Comparison of ENCODE assay signal across 11 cellular contexts in genomic region chr2:109217362-109218086, GRCh38.
DNase-seq lines count a peak whose midpoint lies in the region; ATAC-seq and TF ChIP-seq lines count a peak whose summit lies in the region.
"Had no signal": no experiment of that assay in that cellular context is flagged by ENCODE, and none has a peak within 500 bp of the region (broad histone marks: within the 10 kb centered on the region; RNA-seq: fewer than 3 reads in every experiment).

No MANE protein-coding gene starts in this region.

- H3K79me1 ChIP-seq in mesenchymal stem cell (replicated peaks; ENCODE audit: low read length, poor library complexity, severe bottlenecking) (peaks cover 34% of the 10 kb centered on the region), neuronal stem cell (ENCODE audit: low read depth, low read length) (no peaks in the 10 kb centered on the region)

- no peak for ATAC-seq in HG03139 (IDR thresholded peaks at IDR 0.05; ENCODE audit: unreplicated experiment)

- H3K18ac ChIP-seq in mesenchymal stem cell (ENCODE audit: low read depth in 1 of 2, low read length in 2 of 2) (peak overlapping the region; percentile 25 to 93), neuronal stem cell (ENCODE audit: low read length) (no peak overlapping the region)

- H3K9ac ChIP-seq in mesenchymal stem cell (ENCODE audit: low read length) (no peak overlapping the region), neuronal stem cell (ENCODE audit: low read depth, low read length, poor library complexity) (no peak overlapping the region)

- H3K23ac ChIP-seq in mesenchymal stem cell (ENCODE audit: low read length in 2 of 2) (no peak overlapping the region), neuronal stem cell (ENCODE audit: low read depth, low read length, poor library complexity) (no peak overlapping the region)

- H3K27ac ChIP-seq in mesenchymal stem cell (ENCODE audit: low read length, poor library complexity, severe bottlenecking), result no peak overlapping the region
- H3K27ac ChIP-seq in neuronal stem cell (replicated peaks; ENCODE audit: low read length), result no peak overlapping the region

- H2AK5ac ChIP-seq in mesenchymal stem cell (ENCODE audit: low read length, severe bottlenecking), result no peak overlapping the region
- H2AK5ac ChIP-seq in neuronal stem cell (ENCODE audit: low read depth, low read length), result no peak overlapping the region

- H3K4me2 ChIP-seq in mesenchymal stem cell (ENCODE audit: low read length, poor library complexity, severe bottlenecking) (no peak overlapping the region), neuronal stem cell (ENCODE audit: insufficient read depth, low read length, poor library complexity, severe bottlenecking) (no peak overlapping the region)

- peaks cover 16% of the 10 kb centered on the region for H3K4me1 ChIP-seq in mesenchymal stem cell (ENCODE audit: control insufficient read depth, insufficient read depth, low read depth, low read length)
- H3K4me1 ChIP-seq in neuronal stem cell (ENCODE audit: control insufficient read depth in 2 of 2, insufficient read depth in 1 of 2, low read depth in 1 of 2, low read length in 2 of 2), result no peaks in the 10 kb centered on the region

- H4K91ac ChIP-seq in mesenchymal stem cell (ENCODE audit: low read length) (peak overlapping the region; percentile 92), neuronal stem cell (ENCODE audit: low read depth, low read length, poor library complexity) (no peak overlapping the region)

- H3K27me3 ChIP-seq in mesenchymal stem cell (ENCODE audit: control insufficient read depth in 1 of 2, insufficient read depth in 1 of 2, low read length in 2 of 2), result peaks cover 3 to 20% of the 10 kb centered on the region in 2 experiments
- H3K27me3 ChIP-seq in neuronal stem cell (ENCODE audit: control insufficient read depth in 3 of 3, insufficient read depth in 3 of 3, low read depth in 1 of 3, low read length in 3 of 3), result no peaks in the 10 kb centered on the region

- peak overlapping the region; percentile 2 to 24 for H2BK12ac ChIP-seq in mesenchymal stem cell (ENCODE audit: low read length in 2 of 2)
- no peak overlapping the region for H2BK12ac ChIP-seq in neuronal stem cell (ENCODE audit: low read length)

- 56% methylated on average over 9 of the region's 12 CpGs for WGBS in mesenchymal stem cell
- no CpG with 5 or more reads among the region's 12 CpGs for WGBS in neuronal stem cell (ENCODE audit: extremely low coverage in 2 of 2, insufficient read length in 2 of 2, insufficient replicate concordance in 1 of 2), 2 donors

- H2BK120ac ChIP-seq in mesenchymal stem cell (ENCODE audit: low read depth, low read length) (peak overlapping the region; percentile 20), neuronal stem cell (ENCODE audit: low read depth, low read length) (no peak overlapping the region)

- peaks cover 3% of the 10 kb centered on the region for H3K9me3 ChIP-seq in mesenchymal stem cell (ENCODE audit: control insufficient read depth, low read length)
- H3K9me3 ChIP-seq in neuronal stem cell (replicated peaks in 1 of 2; ENCODE audit: control insufficient read depth in 2 of 2, insufficient read depth in 1 of 2, low read depth in 1 of 2, low read length in 2 of 2), result peaks cover 0 to 1% of the 10 kb centered on the region in 2 donors

- H3K14ac ChIP-seq in mesenchymal stem cell (ENCODE audit: low read length in 2 of 2) (no peak overlapping the region), neuronal stem cell (ENCODE audit: low read length) (no peak overlapping the region)

- in situ Hi-C loops in astrocyte of the spinal cord (cut with HindIII; ENCODE audit: low sequenced_read_pairs), result no loop called here

- no peak overlapping the region for H2BK5ac ChIP-seq in mesenchymal stem cell (ENCODE audit: low read depth, low read length, poor library complexity, severe bottlenecking)
- H2BK5ac ChIP-seq in neuronal stem cell (ENCODE audit: low read length), result no peak overlapping the region

- DNase-seq in AG20443 (ENCODE audit: low spot score) (peak; percentile 63), GM12865 (ENCODE audit: low read depth) (peak; percentile 77), astrocyte of the spinal cord (ENCODE audit: low read depth, low spot score) (peak; percentile 73), mesenchymal stem cell (peak; percentile 99), NCI-H2196 (lab: John Stamatoyannopoulos, UW; ENCODE audit: unreplicated experiment) (no peak), DMS153 treated with DMSO at 0.1 percent for 48 hours (lab: John Stamatoyannopoulos, UW; ENCODE audit: unreplicated experiment) (no peak), neuronal stem cell (ENCODE audit: low spot score) (no peak)
- DNase-seq: NCI-H2081 treated with DMSO at 0.1 percent for 48 hours, T-helper 9 cell had no signal

- H3K4me3 ChIP-seq in GM12865 (ENCODE audit: low read depth, low read length) (peak overlapping the region; percentile 22), astrocyte of the spinal cord (ENCODE audit: low read depth, low read length) (no peak overlapping the region), mesenchymal stem cell (ENCODE audit: insufficient read depth in 1 of 2, low read depth in 1 of 2, low read length in 2 of 2) (no peak overlapping the region), neuronal stem cell (ENCODE audit: low read length in 2 of 2) (no peak overlapping the region)
- H3K4me3 ChIP-seq: lung had no signal

- H2AFZ ChIP-seq in mesenchymal stem cell (ENCODE audit: low read depth, low read length) (no peak overlapping the region), neuronal stem cell (ENCODE audit: low read length) (no peak overlapping the region)

- H4K8ac ChIP-seq in mesenchymal stem cell (ENCODE audit: low read length) (peak overlapping the region; percentile 38), neuronal stem cell (ENCODE audit: low read depth, low read length) (no peak overlapping the region)

- no peak for TF ChIP-seq CTCF in GM12865 (IDR thresholded peaks at IDR 0.05; ENCODE audit: insufficient read depth, low read depth, low read length, missing control alignments)
- TF ChIP-seq CTCF in astrocyte of the spinal cord (IDR thresholded peaks at IDR 0.05; ENCODE audit: low read depth, low read length), result no peak

- H2BK15ac ChIP-seq in mesenchymal stem cell (ENCODE audit: low read depth, poor library complexity, severe bottlenecking) (peak overlapping the region; percentile 71), neuronal stem cell (ENCODE audit: low read length) (no peak overlapping the region)

- H3K4ac ChIP-seq in mesenchymal stem cell (ENCODE audit: low read depth in 1 of 2, low read length in 2 of 2) (peak overlapping the region; percentile 20 to 73), neuronal stem cell (ENCODE audit: low read length) (no peak overlapping the region)

- H3K36me3 ChIP-seq in mesenchymal stem cell (ENCODE audit: control insufficient read depth in 1 of 2, insufficient read depth in 2 of 2, low read depth in 1 of 2, low read length in 2 of 2), result peaks cover 0 to 3% of the 10 kb centered on the region in 2 experiments
- no peaks in the 10 kb centered on the region for H3K36me3 ChIP-seq in neuronal stem cell (replicated peaks in 1 of 2; ENCODE audit: control insufficient read depth in 2 of 2, insufficient read depth in 2 of 2, low read length in 2 of 2)

Comparison
In these comparisons a context has a peak if more than half of its experiments do, and no peak if none do; other contexts are left out.
1. DNase-seq: peak in AG20443 (single experiment), GM12865 (single experiment), astrocyte of the spinal cord (single experiment) and mesenchymal stem cell (single experiment); none in NCI-H2196 (single experiment), DMS153 treated with DMSO at 0.1 percent for 48 hours (single experiment) and neuronal stem cell (single experiment).